ENCODE assay signal across 7 cellular contexts in the genomic region with DNA sequence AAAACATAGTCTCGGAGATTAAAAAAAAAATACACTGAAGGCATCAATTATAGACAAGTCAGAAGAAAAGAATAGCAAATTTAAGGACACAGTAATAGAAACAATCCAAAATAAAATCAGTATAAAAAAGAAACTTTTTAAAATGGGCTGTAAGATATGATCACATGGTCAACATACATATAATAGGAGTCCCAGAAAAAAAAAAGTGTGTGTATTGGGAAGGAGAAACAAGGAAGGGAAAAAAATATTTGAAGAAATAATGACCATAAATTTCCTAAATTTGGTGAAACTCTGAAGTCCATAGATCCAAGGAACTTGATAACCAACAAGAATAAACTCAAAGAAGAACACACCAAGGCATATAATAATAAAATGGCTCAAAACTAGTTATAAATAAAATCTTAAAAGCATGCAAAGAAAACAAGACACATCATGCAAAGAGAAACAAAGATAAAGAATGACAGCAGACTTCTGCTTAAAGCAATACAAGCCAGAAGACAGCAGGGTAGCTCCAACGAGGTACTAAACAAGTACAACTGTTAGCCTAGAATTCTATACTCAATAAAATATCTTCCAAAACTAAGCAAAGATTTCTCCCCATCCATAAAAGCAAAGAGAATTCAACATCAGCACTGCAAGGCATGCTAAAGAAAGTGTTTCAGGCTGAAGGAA.
"Had no signal": no experiment of that assay in that cellular context is flagged by ENCODE, and none has a peak within 500 bp of the region (broad histone marks: within the 10 kb centered on the region; RNA-seq: fewer than 3 reads in every experiment).

No MANE protein-coding gene starts in this region.

- H3K27me3 Mint-ChIP-seq: IgD-negative memory B cell had no signal

- H3K27ac Mint-ChIP-seq: GM23338, IgD-negative memory B cell had no signal

- FAIRE-seq: H1, H54, HTR-8/SVneo had no signal

- ATAC-seq: GM23338, HCT116 had no signal

- H2AFZ ChIP-seq: GM23338 had no signal

- H3K4me3 Mint-ChIP-seq: GM23338 had no signal

- H3K9me3 ChIP-seq: HAP-1 had no signal

- H3K4me3 ChIP-seq: GM23338, HAP-1 had no signal

- H3K4me2 ChIP-seq: GM23338 had no signal

- H3K36me3 ChIP-seq: HAP-1 had no signal
